Comparison of ENCODE assay signal across 11 cellular contexts in the genomic region with DNA sequence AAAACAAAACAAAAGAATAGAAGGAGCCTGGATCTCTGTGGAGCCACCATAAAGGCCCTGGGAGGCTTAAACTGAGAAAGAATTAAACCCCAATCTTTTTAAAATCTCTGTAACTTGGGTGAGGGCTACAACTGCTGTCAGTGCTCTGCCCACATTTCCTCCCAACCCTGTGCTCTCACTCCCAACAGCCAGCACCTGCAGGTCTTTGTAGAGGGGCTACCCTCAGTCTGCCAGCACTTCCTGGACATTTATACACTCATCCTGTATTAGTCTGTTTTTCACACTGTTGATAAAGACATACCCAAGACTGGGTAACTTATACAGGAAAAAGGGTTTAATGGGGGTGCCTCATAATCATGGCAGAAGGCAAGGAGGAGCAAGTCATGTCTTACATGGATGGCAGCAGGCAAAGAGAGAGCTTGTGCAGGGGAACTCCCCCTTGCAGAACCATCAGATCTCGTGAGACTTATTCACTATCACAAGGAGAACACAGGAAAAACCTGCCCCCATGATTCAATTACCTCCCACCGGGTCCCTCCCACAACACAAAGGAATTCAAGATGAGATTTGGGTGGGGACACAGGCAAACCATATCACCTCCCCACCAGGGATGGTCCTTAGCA.
"Had no signal": no experiment of that assay in that cellular context is flagged by ENCODE, and none has a peak within 500 bp of the region (broad histone marks: within the 10 kb centered on the region; RNA-seq: fewer than 3 reads in every experiment).

No MANE protein-coding gene starts in this region.

- H3K27ac Mint-ChIP-seq: GM23338, H9, HFFc6 had no signal

- FAIRE-seq: H1, H54, HepG2 had no signal

- H2AFZ ChIP-seq: GM23338 had no signal

- H3K4me1 Mint-ChIP-seq: GM23338, H9 had no signal

- H3K4me3 Mint-ChIP-seq: GM23338, H9, HFFc6 had no signal

- ATAC-seq: GM23338, HepG2 had no signal

- H3K9ac ChIP-seq: KMS-11 had no signal

- DNase-seq: H9, HCEC 1CT, HFFc6, KBM-7 had no signal

- H3K4me3 ChIP-seq: GM23338 had no signal

- H3K27me3 Mint-ChIP-seq: IgD-negative memory B cell had no signal

- H3K27ac ChIP-seq: HL-60, KMS-11 had no signal

- H3K4me2 ChIP-seq: GM23338, KMS-11 had no signal
